In the genomic region with DNA sequence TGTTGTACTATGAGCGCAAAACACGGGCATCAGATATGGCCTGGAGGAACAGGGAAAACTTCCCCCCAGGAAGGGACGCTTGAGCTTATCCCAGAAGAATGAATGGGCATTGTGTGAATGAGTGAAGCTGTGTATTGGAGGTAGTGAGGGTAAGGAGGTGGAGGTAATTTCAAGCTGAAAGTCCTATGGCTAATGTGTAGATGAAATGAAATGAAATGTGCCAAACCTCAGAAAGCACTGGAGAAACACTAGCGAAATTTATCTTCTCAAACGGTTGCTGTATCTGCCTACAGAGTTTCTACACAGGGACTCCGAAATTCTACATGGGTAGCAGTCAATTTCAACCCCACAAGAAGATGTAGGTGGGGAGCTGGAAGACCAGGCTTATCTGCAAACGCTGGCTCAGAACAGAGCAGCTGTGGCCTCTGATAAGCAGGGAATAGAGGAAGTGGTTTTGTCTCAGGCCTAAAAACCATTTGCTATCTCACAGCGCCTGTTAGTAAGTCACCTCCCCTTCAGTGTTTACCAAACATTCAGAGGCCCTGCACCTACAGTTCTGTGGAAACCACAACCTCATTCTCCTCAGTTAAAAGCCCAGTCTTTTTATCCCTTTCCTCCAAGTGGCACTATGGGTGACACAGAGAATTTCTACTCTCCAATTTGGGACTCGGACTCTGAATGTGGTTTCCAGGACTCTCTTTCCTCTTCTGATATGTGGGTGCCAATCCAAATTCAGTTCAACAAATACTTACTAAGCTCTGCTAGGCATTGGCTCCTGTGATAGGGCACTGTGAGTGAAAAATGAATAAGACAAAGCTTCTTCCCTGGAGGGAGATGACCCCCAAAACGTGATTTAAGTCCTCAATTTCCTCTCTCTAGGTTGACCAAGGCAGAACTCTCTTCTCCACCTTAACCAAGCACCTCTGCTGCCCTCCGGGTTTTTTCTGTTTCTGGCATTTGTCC, we compare ENCODE assay signal across 1 cellular context.
A peak's percentile ranks its signal among the peaks of the same experiment; 100 is the strongest.
TF ChIP-seq lines count a peak whose summit lies in the region.

No MANE protein-coding gene starts in this region.

TF ChIP-seq in K562, 482 proteins besides CTCF, POLR2A, EP300 and RAD21 (continued from another document and continues in another):
- TF ChIP-seq ARID4B (CRISPR knock-in tag; IDR thresholded peaks at IDR 0.05) (no peak), ZNF518B (CRISPR knock-in tag; IDR thresholded peaks at IDR 0.05) (no peak), POU5F1 (IDR thresholded peaks at IDR 0.05; ENCODE audit: borderline replicate concordance, low read depth, low read length, partially characterized antibody) (no peak), MLLT1 (IDR thresholded peaks at IDR 0.05) (peak; percentile 66 to 98; a peak in 3 of 4 replicates), CUX1 (CRISPR knock-in tag; IDR thresholded peaks at IDR 0.05) (peak; percentile 86; the same call in 1 of the 2 replicates), ZBTB7A (IDR thresholded peaks at IDR 0.05; ENCODE audit: borderline replicate concordance, control insufficient read depth, low read depth, low read length) (peak; percentile 65; the same call in 1 of the 2 replicates), ZNF24 (IDR thresholded peaks at IDR 0.05) (peak; percentile 84), BHLHE40 (IDR thresholded peaks at IDR 0.05; ENCODE audit: low read length) (peak; percentile 65), NR2F6 (CRISPR knock-in tag; IDR thresholded peaks at IDR 0.05) (no peak), NFRKB (IDR thresholded peaks at IDR 0.05; ENCODE audit: low read depth) (peak; percentile 95), RBM14 (IDR thresholded peaks at IDR 0.05; ENCODE audit: borderline replicate concordance, insufficient read depth, low read depth, low read length) (no peak), NONO (IDR thresholded peaks at IDR 0.05; ENCODE audit: low read depth in 2 of 2, low read length in 1 of 2) (peak in 1 of 2 experiments; percentile 97; a peak in 2 of 4 replicates), TBP (optimal IDR thresholded peaks at IDR 0.05; ENCODE audit: low read depth, low read length) (peak; percentile 50), HDGF (IDR thresholded peaks at IDR 0.05) (no peak), FIP1L1 (IDR thresholded peaks at IDR 0.05; ENCODE audit: low read depth, low read length, poor library complexity, severe bottlenecking) (no peak), PHF20 (IDR thresholded peaks at IDR 0.05; ENCODE audit: partially characterized antibody) (no peak), MXD1 (CRISPR knock-in tag; IDR thresholded peaks at IDR 0.05; ENCODE audit: borderline replicate concordance, poor library complexity, severe bottlenecking) (no peak), ZNF780A (CRISPR knock-in tag; IDR thresholded peaks at IDR 0.05) (no peak), EP400 (IDR thresholded peaks at IDR 0.05) (peak; percentile 76), PRPF4 (IDR thresholded peaks at IDR 0.05; ENCODE audit: insufficient read depth, low read depth, low read length, poor library complexity, severe bottlenecking) (no peak), ZNF766 (CRISPR knock-in tag; conservative IDR thresholded peaks at IDR 0.05) (peak; percentile 93), HMG20B (CRISPR knock-in tag; IDR thresholded peaks at IDR 0.05) (no peak), KAT7 (CRISPR knock-in tag; IDR thresholded peaks at IDR 0.05; ENCODE audit: borderline replicate concordance) (no peak), ZNF408 (CRISPR knock-in tag; IDR thresholded peaks at IDR 0.05; ENCODE audit: low read depth) (no peak)
- TF ChIP-seq, protein P1, sequence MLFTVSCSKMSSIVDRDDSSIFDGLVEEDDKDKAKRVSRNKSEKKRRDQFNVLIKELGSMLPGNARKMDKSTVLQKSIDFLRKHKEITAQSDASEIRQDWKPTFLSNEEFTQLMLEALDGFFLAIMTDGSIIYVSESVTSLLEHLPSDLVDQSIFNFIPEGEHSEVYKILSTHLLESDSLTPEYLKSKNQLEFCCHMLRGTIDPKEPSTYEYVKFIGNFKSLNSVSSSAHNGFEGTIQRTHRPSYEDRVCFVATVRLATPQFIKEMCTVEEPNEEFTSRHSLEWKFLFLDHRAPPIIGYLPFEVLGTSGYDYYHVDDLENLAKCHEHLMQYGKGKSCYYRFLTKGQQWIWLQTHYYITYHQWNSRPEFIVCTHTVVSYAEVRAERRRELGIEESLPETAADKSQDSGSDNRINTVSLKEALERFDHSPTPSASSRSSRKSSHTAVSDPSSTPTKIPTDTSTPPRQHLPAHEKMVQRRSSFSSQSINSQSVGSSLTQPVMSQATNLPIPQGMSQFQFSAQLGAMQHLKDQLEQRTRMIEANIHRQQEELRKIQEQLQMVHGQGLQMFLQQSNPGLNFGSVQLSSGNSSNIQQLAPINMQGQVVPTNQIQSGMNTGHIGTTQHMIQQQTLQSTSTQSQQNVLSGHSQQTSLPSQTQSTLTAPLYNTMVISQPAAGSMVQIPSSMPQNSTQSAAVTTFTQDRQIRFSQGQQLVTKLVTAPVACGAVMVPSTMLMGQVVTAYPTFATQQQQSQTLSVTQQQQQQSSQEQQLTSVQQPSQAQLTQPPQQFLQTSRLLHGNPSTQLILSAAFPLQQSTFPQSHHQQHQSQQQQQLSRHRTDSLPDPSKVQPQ (CRISPR knock-in tag; IDR thresholded peaks at IDR 0.05; ENCODE audit: borderline replicate concordance) = no peak; the same call in 1 of the 2 replicates
- TF ChIP-seq, protein P2, sequence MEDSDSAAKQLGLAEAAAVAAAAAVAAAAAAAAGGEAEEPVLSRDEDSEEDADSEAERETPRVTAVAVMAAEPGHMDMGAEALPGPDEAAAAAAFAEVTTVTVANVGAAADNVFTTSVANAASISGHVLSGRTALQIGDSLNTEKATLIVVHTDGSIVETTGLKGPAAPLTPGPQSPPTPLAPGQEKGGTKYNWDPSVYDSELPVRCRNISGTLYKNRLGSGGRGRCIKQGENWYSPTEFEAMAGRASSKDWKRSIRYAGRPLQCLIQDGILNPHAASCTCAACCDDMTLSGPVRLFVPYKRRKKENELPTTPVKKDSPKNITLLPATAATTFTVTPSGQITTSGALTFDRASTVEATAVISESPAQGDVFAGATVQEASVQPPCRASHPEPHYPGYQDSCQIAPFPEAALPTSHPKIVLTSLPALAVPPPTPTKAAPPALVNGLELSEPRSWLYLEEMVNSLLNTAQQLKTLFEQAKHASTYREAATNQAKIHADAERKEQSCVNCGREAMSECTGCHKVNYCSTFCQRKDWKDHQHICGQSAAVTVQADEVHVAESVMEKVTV (CRISPR knock-in tag; IDR thresholded peaks at IDR 0.05) = peak; percentile 47; the same call in 1 of the 2 replicates
- TF ChIP-seq, protein P3, sequence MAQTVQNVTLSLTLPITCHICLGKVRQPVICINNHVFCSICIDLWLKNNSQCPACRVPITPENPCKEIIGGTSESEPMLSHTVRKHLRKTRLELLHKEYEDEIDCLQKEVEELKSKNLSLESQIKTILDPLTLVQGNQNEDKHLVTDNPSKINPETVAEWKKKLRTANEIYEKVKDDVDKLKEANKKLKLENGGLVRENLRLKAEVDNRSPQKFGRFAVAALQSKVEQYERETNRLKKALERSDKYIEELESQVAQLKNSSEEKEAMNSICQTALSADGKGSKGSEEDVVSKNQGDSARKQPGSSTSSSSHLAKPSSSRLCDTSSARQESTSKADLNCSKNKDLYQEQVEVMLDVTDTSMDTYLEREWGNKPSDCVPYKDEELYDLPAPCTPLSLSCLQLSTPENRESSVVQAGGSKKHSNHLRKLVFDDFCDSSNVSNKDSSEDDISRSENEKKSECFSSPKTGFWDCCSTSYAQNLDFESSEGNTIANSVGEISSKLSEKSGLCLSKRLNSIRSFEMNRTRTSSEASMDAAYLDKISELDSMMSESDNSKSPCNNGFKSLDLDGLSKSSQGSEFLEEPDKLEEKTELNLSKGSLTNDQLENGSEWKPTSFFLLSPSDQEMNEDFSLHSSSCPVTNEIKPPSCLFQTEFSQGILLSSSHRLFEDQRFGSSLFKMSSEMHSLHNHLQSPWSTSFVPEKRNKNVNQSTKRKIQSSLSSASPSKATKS (CRISPR knock-in tag; IDR thresholded peaks at IDR 0.05) = no peak
